Comparison of ENCODE assay signal across 8 cellular contexts in the genomic region with DNA sequence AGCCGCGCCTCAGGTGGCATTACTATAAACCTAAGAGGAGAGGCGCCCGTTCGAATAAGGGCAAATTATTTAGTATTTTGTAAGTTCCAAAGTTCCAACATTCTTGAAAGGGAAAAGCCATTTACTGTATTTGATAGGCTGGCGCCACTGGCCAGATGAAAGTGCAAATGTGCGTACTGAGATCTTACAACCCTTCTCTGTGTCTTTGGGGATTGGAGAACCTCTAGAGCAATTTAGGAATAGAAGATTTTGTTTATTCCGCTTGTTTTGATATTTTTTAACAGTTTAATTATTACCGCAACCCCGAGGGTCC. TPM values are rescaled to one million over a fixed set of nuclear protein-coding genes. Genes with fewer than 3 reads are reported as not detected.
A peak's percentile ranks its signal among the peaks of the same experiment; 100 is the strongest.
DNase-seq lines count a peak whose midpoint lies in the region; ATAC-seq, FAIRE-seq and TF ChIP-seq lines count a peak whose summit lies in the region.

No MANE protein-coding gene starts in this region.

- DNase-seq in endothelial cell of umbilical vein (ENCODE audit: low read depth, low spot score) (no peak), neural progenitor cell (ENCODE audit: low spot score) (no peak), NCI-H526 (lab: John Stamatoyannopoulos, UW) (no peak), NCI-H2029 treated with DMSO at 0.1 percent for 48 hours (lab: John Stamatoyannopoulos, UW) (no peak)

- H3K4me3 Mint-ChIP-seq in neural progenitor cell = peak overlapping the region; percentile 95

- TSS peak; percentile 66 for BruUV-seq in endothelial cell of umbilical vein (replicated peaks; lab: Mats Ljungman, UMichigan)

- ATAC-seq in GM21528 (IDR thresholded peaks at IDR 0.05; ENCODE audit: low FRiP score, unreplicated experiment) (no peak), GM21576 (IDR thresholded peaks at IDR 0.05; ENCODE audit: unreplicated experiment) (no peak)

- H3K4me1 Mint-ChIP-seq in neural progenitor cell = peaks cover 34% of the 10 kb centered on the region

- no peak overlapping the region for H3K27ac Mint-ChIP-seq in neural progenitor cell

- dilution Hi-C loops in endothelial cell of umbilical vein (cut with MboI; ENCODE audit: extremely low pct_ligation_motif_present, low sequenced_read_pairs) = no loop called here

- TF ChIP-seq CTCF in C4-2B (conservative IDR thresholded peaks at IDR 0.05) = no peak; the same call in 1 of the 2 replicates
- TF ChIP-seq CTCF in OCI-LY3 (IDR thresholded peaks at IDR 0.05; ENCODE audit: low read depth, low read length) = no peak
- no peak for TF ChIP-seq CTCF in endothelial cell of umbilical vein (IDR thresholded peaks at IDR 0.05; ENCODE audit: extremely low read depth in 1 of 2, insufficient read depth in 1 of 2, low read depth in 1 of 2, low read length in 2 of 2)
- TF ChIP-seq CTCF in neural progenitor cell (IDR thresholded peaks at IDR 0.05) = no peak

- POLR2A ChIA-PET in endothelial cell of umbilical vein (lab: Charles Lee) = interaction anchor here (1.5 kb wide), 1 partner anchor 25 kb away, joined by 3 read pairs; no protein-coding TSS in a partner anchor

- H2AFZ ChIP-seq in OCI-LY3 (ENCODE audit: low read depth, low read length) = peak overlapping the region; percentile 98
- peak overlapping the region; percentile 65 for H2AFZ ChIP-seq in endothelial cell of umbilical vein (ENCODE audit: low read depth, low read length)
- peak overlapping the region; percentile 98 for H2AFZ ChIP-seq in neural progenitor cell (replicated peaks)

- H3K9me1 ChIP-seq in endothelial cell of umbilical vein (replicated peaks; ENCODE audit: control insufficient read depth, extremely low read depth, insufficient read depth, low read length) = no peaks in the 10 kb centered on the region

- H3K4me3 ChIP-seq in OCI-LY3 (ENCODE audit: low read length) (peak overlapping the region; percentile 97), endothelial cell of umbilical vein (replicated peaks in 1 of 3; ENCODE audit: insufficient read depth in 1 of 3, low read depth in 1 of 3, low read length in 3 of 3) (peak overlapping the region; percentile 31 to 78 (median 74)), neural progenitor cell (peak overlapping the region; percentile 84)

- no peaks in the 10 kb centered on the region for H3K27me3 Mint-ChIP-seq in neural progenitor cell (ENCODE audit: insufficient read depth, low read depth)

- TF ChIP-seq POLR2A in endothelial cell of umbilical vein (IDR thresholded peaks at IDR 0.05; ENCODE audit: low read depth, low read length) = no peak

- H3K27ac ChIP-seq in C4-2B (peak overlapping the region; percentile 76), OCI-LY3 (ENCODE audit: low read length) (no peak overlapping the region), endothelial cell of umbilical vein (ENCODE audit: insufficient read depth, low read depth, low read length) (no peak overlapping the region), neural progenitor cell (no peak overlapping the region)

- no peak overlapping the region for H3K9ac ChIP-seq in OCI-LY3 (ENCODE audit: low read length)
- H3K9ac ChIP-seq in endothelial cell of umbilical vein (replicated peaks; ENCODE audit: extremely low read depth, insufficient read depth, low read length) = peak overlapping the region; percentile 64
- H3K9ac ChIP-seq in neural progenitor cell = no peak overlapping the region

- H3K79me2 ChIP-seq in OCI-LY3 (ENCODE audit: low read length) = peaks cover 9% of the 10 kb centered on the region; the same call in 1 of the 2 replicates
- H3K79me2 ChIP-seq in endothelial cell of umbilical vein (ENCODE audit: control insufficient read depth, insufficient read depth, low read length) = peaks cover 8% of the 10 kb centered on the region
- peaks cover 43% of the 10 kb centered on the region for H3K79me2 ChIP-seq in neural progenitor cell (ENCODE audit: low read depth)

- H3F3A ChIP-seq in neural progenitor cell (ENCODE audit: low read depth) = peaks cover 30% of the 10 kb centered on the region

- H4K20me1 ChIP-seq in OCI-LY3 (ENCODE audit: insufficient read depth, low read length) (no peaks in the 10 kb centered on the region), endothelial cell of umbilical vein (replicated peaks; ENCODE audit: control insufficient read depth, extremely low read depth, insufficient read depth, low read length) (no peaks in the 10 kb centered on the region), neural progenitor cell (ENCODE audit: low read depth) (no peaks in the 10 kb centered on the region)

- H3K9me3 ChIP-seq in OCI-LY3 (ENCODE audit: insufficient read depth, low read length) = no peaks in the 10 kb centered on the region
- H3K9me3 ChIP-seq in endothelial cell of umbilical vein (replicated peaks; ENCODE audit: control insufficient read depth, insufficient read depth, low read length) = no peaks in the 10 kb centered on the region
- H3K9me3 ChIP-seq in neural progenitor cell (ENCODE audit: low read depth) = no peaks in the 10 kb centered on the region

- CTCF ChIA-PET in endothelial cell of umbilical vein (lab: Charles Lee) = interaction anchor here (1.1 to 3.4 kb wide), 3 partner anchors 21 to 101 kb away, joined by 3 to 14 read pairs (median 4); no protein-coding TSS in a partner anchor

- peaks cover 7% of the 10 kb centered on the region for H3K27me3 ChIP-seq in OCI-LY3 (ENCODE audit: low read depth, low read length)
- H3K27me3 ChIP-seq in endothelial cell of umbilical vein (ENCODE audit: control insufficient read depth in 2 of 2, insufficient read depth in 2 of 2, low read length in 2 of 2) = no peaks in the 10 kb centered on the region
- H3K27me3 ChIP-seq in neural progenitor cell = no peaks in the 10 kb centered on the region

- H3K9me3 Mint-ChIP-seq in neural progenitor cell = no peaks in the 10 kb centered on the region

- no peaks in the 10 kb centered on the region for H3K36me3 ChIP-seq in OCI-LY3 (replicated peaks; ENCODE audit: low read depth, low read length)
- H3K36me3 ChIP-seq in endothelial cell of umbilical vein (ENCODE audit: control insufficient read depth in 2 of 2, extremely low read depth in 1 of 2, insufficient read depth in 2 of 2, low read length in 2 of 2) = no peaks in the 10 kb centered on the region
- H3K36me3 ChIP-seq in neural progenitor cell = no peaks in the 10 kb centered on the region

- no peak for FAIRE-seq in endothelial cell of umbilical vein (lab: Jason Lieb, UNC)

- H3K4me1 ChIP-seq in OCI-LY3 (ENCODE audit: low read length) (peaks cover 19% of the 10 kb centered on the region), endothelial cell of umbilical vein (ENCODE audit: control insufficient read depth, extremely low read depth, insufficient read depth, low read length) (peaks cover 13% of the 10 kb centered on the region), neural progenitor cell (peaks cover 20% of the 10 kb centered on the region)

- intact Hi-C loops in endothelial cell of umbilical vein (cut with micrococcal nuclease) = no loop called here

- H3K4me2 ChIP-seq in OCI-LY3 (ENCODE audit: low read length) (peak overlapping the region; percentile 85), endothelial cell of umbilical vein (ENCODE audit: insufficient read depth, low read length) (peak overlapping the region; percentile 77), neural progenitor cell (peak overlapping the region; percentile 96)

- peaks cover 15% of the 10 kb centered on the region for H3K36me3 Mint-ChIP-seq in neural progenitor cell

TF ChIP-seq in endothelial cell of umbilical vein, 7 proteins besides CTCF, POLR2A, EP300 and RAD21:
- no peak for TF ChIP-seq EZH2 (IDR thresholded peaks at IDR 0.05; ENCODE audit: borderline replicate concordance, low read depth, low read length, severe bottlenecking)
- TF ChIP-seq, protein P1, sequence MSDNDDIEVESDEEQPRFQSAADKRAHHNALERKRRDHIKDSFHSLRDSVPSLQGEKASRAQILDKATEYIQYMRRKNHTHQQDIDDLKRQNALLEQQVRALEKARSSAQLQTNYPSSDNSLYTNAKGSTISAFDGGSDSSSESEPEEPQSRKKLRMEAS (IDR thresholded peaks at IDR 0.05; ENCODE audit: insufficient read depth, insufficient read length) = no peak
- TF ChIP-seq JUN (IDR thresholded peaks at IDR 0.05; ENCODE audit: borderline replicate concordance, insufficient read depth, insufficient read length, low read depth) = no peak
- TF ChIP-seq MYC (IDR thresholded peaks at IDR 0.05; ENCODE audit: low read depth, low read length) = no peak
- no peak for TF ChIP-seq POLR2AphosphoS5 (IDR thresholded peaks at IDR 0.05; ENCODE audit: insufficient read depth, low read depth, low read length)
- no peak for TF ChIP-seq FOS (IDR thresholded peaks at IDR 0.05; ENCODE audit: borderline replicate concordance, insufficient read depth, low read length)

RNA-seq across cellular contexts. Expression of a gene that starts 0.5 kb away (rescaled TPM):
- total RNA-seq in endothelial cell of umbilical vein = 8.0 TPM in 2 replicates
- polyA plus RNA-seq in endothelial cell of umbilical vein = 2.7 and 3.6 TPM in 2 replicates
- polyA plus RNA-seq in endothelial cell of umbilical vein (2011; cell fraction: cytosol; rRNA removed) = 3.1 and 3.7 TPM in 2 replicates
- 16.4 and 18.5 TPM in 2 replicates for polyA plus RNA-seq in endothelial cell of umbilical vein (2011; cell fraction: nucleus; rRNA removed)
- polyA plus RNA-seq in endothelial cell of umbilical vein (2012) = 6.4 and 7.8 TPM in 2 replicates
- 7.8 TPM in 2 replicates for polyA minus RNA-seq in endothelial cell of umbilical vein
- 5.6 TPM for polyA minus RNA-seq in endothelial cell of umbilical vein (2011; cell fraction: cytosol; rRNA and poly(A)+ RNA removed)
- 12.9 and 14.1 TPM in 2 replicates for polyA minus RNA-seq in endothelial cell of umbilical vein (2011; cell fraction: nucleus; rRNA and poly(A)+ RNA removed)
- total RNA-seq in neural progenitor cell (ENCODE audit: low replicate concordance) = 17.4 and 31.6 TPM in 2 replicates

RNA-seq across cellular contexts. Expression of a gene that starts 22.1 kb away (rescaled TPM):
- total RNA-seq in endothelial cell of umbilical vein (3.4 and 6.1 TPM in 2 replicates), neural progenitor cell (ENCODE audit: low replicate concordance) (0.45 and 1.7 TPM in 2 replicates)
- polyA plus RNA-seq in endothelial cell of umbilical vein = 1.4 and 1.8 TPM in 2 replicates
- polyA plus RNA-seq in endothelial cell of umbilical vein (2011; cell fraction: cytosol; rRNA removed) = 1.7 and 2.4 TPM in 2 replicates
- polyA plus RNA-seq in endothelial cell of umbilical vein (2011; cell fraction: nucleus; rRNA removed) = 1.7 and 2.4 TPM in 2 replicates
- polyA plus RNA-seq in endothelial cell of umbilical vein (2012) = 9.3 and 10.3 TPM in 2 replicates
- 1.6 and 3.1 TPM in 2 replicates for polyA minus RNA-seq in endothelial cell of umbilical vein
- not detected for polyA minus RNA-seq in endothelial cell of umbilical vein (2011; cell fraction: cytosol; rRNA and poly(A)+ RNA removed)
- polyA minus RNA-seq in endothelial cell of umbilical vein (2011; cell fraction: nucleus; rRNA and poly(A)+ RNA removed) = 0.82 and 0.87 TPM in 2 replicates
